In genomic region chr7:73667344-73668102, GRCh38 we compare ENCODE assay signal across 8 cellular contexts. TPM values are rescaled to one million over a fixed set of nuclear protein-coding genes. Genes with fewer than 3 reads are reported as not detected.
A peak's percentile ranks its signal among the peaks of the same experiment; 100 is the strongest.
DNase-seq lines count a peak whose midpoint lies in the region; ATAC-seq lines count a peak whose summit lies in the region.

A gene with protein sequence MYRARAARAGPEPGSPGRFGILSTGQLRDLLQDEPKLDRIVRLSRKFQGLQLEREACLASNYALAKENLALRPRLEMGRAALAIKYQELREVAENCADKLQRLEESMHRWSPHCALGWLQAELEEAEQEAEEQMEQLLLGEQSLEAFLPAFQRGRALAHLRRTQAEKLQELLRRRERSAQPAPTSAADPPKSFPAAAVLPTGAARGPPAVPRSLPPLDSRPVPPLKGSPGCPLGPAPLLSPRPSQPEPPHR (plus strand): TSS chr7:73667831. CDS start chr7:73667959, 128 bp downstream.

- H3K9ac ChIP-seq in NT2/D1 (ENCODE audit: insufficient read length, low read depth), result peak within 1 kb of the TSS; percentile 74
- H3K9ac ChIP-seq in muscle layer of colon (ENCODE audit: low read length), result peak within 1 kb of the TSS; percentile 49

- peak; percentile 73 for ATAC-seq in GM19468 (IDR thresholded peaks at IDR 0.05; ENCODE audit: extremely low read depth, unreplicated experiment)

- H3K36me3 ChIP-seq in NT2/D1 (ENCODE audit: insufficient read depth, insufficient read length, low read length) (no peaks in the 10 kb centered on the region), esophagus (ENCODE audit: control insufficient read depth in 2 of 2, insufficient read depth in 2 of 2, low read length in 1 of 2) (no peaks in the 10 kb centered on the region), muscle layer of colon (ENCODE audit: insufficient read depth, low read length) (no peaks in the 10 kb centered on the region)

- H3K4me1 ChIP-seq in NT2/D1 (ENCODE audit: insufficient read depth, insufficient read length), result peaks cover 15% of the 10 kb centered on the region
- peaks cover 2% of the 10 kb centered on the region in 2 donors for H3K4me1 ChIP-seq in esophagus (ENCODE audit: control insufficient read depth in 2 of 2, insufficient read depth in 2 of 2, low read length in 1 of 2)
- peaks cover 7% of the 10 kb centered on the region for H3K4me1 ChIP-seq in muscle layer of colon (ENCODE audit: insufficient read depth, low read length)

- DNase-seq in COLO668 (lab: John Stamatoyannopoulos, UW; ENCODE audit: unreplicated experiment) (peak; percentile 91), HT-29 (ENCODE audit: low spot score) (peak; percentile 96), NT2/D1 (ENCODE audit: low read depth, low spot score) (peak; percentile 87), activated T-cell treated with anti-CD3 and anti-CD28 coated beads for 4 hours (peak; percentile 95)
- peak; percentile 97 for DNase-seq in stimulated activated CD8-positive, alpha-beta memory T cell treated with anti-CD3 and anti-CD28 coated beads, Interleukin-4, amount 100 ng/mL, for 48 hours

- H3K27me3 ChIP-seq in NT2/D1 (ENCODE audit: insufficient read depth, insufficient read length) (no peaks in the 10 kb centered on the region), esophagus (ENCODE audit: control insufficient read depth in 1 of 2, insufficient read depth in 2 of 2, low read length in 2 of 2) (peaks cover 0 to 2% of the 10 kb centered on the region in 2 donors), muscle layer of colon (ENCODE audit: control insufficient read depth in 1 of 2, insufficient read depth in 2 of 2, low read length in 2 of 2) (no peaks in the 10 kb centered on the region)

- WGBS in esophagus, 2 donors, result 2 to 4% methylated on average over 53 to 79 of the region's 79 CpGs

- H3K9me3 ChIP-seq in NT2/D1 (ENCODE audit: insufficient read depth, low read length) (peaks cover 5% of the 10 kb centered on the region; the same call in 1 of the 2 replicates), esophagus (ENCODE audit: control insufficient read depth in 2 of 2, insufficient read depth in 1 of 2, low read depth in 1 of 2, low read length in 1 of 2) (no peaks in the 10 kb centered on the region), muscle layer of colon (ENCODE audit: low read length) (no peaks in the 10 kb centered on the region)

- H3K27ac ChIP-seq in esophagus (ENCODE audit: low read depth in 2 of 2, low read length in 1 of 2) (no peak within 1 kb of the TSS), muscle layer of colon (ENCODE audit: low read depth, low read length) (peak within 1 kb of the TSS; percentile 34)

- H3K4me3 ChIP-seq in NT2/D1 (ENCODE audit: insufficient read length, low read depth) (peak within 1 kb of the TSS; percentile 47), esophagus (ENCODE audit: low read depth in 1 of 2, low read length in 2 of 2) (peak within 1 kb of the TSS; percentile 41 to 49), muscle layer of colon (ENCODE audit: low read depth in 1 of 2, low read length in 2 of 2) (peak within 1 kb of the TSS; percentile 66 to 71)

RNA-seq across cellular contexts. Expression of the gene that starts here (rescaled TPM):
- total RNA-seq in HT-29 (2014; rRNA removed; shearing (Covaris generic)), result 0.28 and 0.73 TPM in 2 replicates
- under 1 TPM; 0.45 to 0.75 TPM for polyA plus RNA-seq in esophagus

Comparison
In these comparisons a context has a peak if more than half of its experiments do, and no peak if none do; other contexts are left out.
1. Peak in DNase-seq in HT-29; RNA of the gene not detected or under 1 TPM.